ENCODE assay signal across 8 cellular contexts in the genomic region with DNA sequence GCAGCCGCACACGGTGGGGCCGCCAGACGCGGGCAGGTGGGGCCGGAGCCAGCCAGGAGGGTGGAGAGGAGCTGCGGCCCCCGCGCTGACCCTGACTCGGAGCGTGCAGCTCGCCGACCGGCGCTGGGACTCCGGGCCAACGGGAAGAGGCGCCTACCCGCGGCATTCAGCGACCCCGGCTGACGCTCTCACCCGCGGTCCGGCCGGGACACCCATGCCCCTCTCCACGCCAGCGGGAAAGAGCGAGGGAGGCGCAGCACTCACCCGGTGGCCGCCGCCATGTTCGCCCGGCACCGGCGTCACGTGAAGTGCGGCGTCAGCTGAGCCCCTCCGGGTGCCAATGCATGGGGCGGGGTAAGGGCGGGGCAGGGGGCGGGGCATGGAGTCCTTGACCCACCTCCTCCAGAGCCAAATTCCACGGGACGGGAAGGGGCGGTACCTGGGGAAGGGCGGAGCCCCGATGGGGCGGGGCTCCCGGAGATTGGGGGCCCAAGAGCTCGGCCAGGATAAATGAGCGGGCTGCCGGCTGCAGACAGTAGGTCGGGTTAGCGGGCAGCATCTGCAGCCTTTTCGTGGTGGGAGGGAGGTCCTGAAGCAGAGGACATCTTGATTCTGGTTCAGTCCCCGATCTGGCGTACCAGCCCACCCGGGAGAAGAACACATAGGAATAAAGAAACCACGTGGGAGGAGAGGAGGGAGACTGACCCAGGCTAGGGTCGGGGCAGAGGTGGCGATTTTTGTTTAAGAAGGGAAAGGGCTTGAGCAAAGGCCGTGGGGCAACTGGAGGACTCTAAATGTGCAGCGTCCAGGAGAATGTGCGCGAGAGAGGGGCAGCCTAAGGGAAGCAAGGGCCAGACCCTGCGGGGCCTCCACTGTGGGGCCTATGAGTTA. TPM values are rescaled to one million over a fixed set of nuclear protein-coding genes. Genes with fewer than 3 reads are reported as not detected.
DNase-seq lines count a peak whose midpoint lies in the region; ATAC-seq and TF ChIP-seq lines count a peak whose summit lies in the region.

Gene PEPD (minus strand): TSS at position 312 of the 891 bp plus-strand sequence. CDS start 31 bp downstream, at position 281.

- ATAC-seq in GM19035 (IDR thresholded peaks at IDR 0.05; ENCODE audit: unreplicated experiment) (peak; percentile 88), HG03354 (IDR thresholded peaks at IDR 0.05; ENCODE audit: poor library complexity, severe bottlenecking, unreplicated experiment) (peak; percentile 89)

- H3K27ac ChIP-seq in colonic mucosa = no peak within 1 kb of the TSS

- DNase-seq in AG10803 (ENCODE audit: low read depth) (peak; percentile 84), NCI-H510A (lab: John Stamatoyannopoulos, UW) (peak; percentile 51), colonic mucosa (peak; percentile 92), left kidney (ENCODE audit: low read depth, low spot score) (peak; percentile 96)
- peak; percentile 89 for DNase-seq in activated CD4-positive, alpha-beta T cell treated with anti-CD3 and anti-CD28 coated beads for 48 hours
- peak; percentile 86 for DNase-seq in stimulated activated CD4-positive, alpha-beta T cell treated with anti-CD3 and anti-CD28 coated beads, Interleukin-1b, Interleukin-23, amount 100 ng/mL, for 48 hours

- H3K36me3 ChIP-seq in colonic mucosa = no peaks in the 10 kb centered on the region

- H3K4me1 ChIP-seq in colonic mucosa = peaks cover 5% of the 10 kb centered on the region

- TF ChIP-seq CTCF in AG10803 (conservative IDR thresholded peaks at IDR 0.05; ENCODE audit: low read length) (no peak), colonic mucosa (IDR thresholded peaks at IDR 0.05) (no peak)

- H3K9ac ChIP-seq in colonic mucosa (ENCODE audit: low read depth in 2 of 2, low read length in 2 of 2) = peak within 1 kb of the TSS; percentile 67 to 93

- intact Hi-C loops in colonic mucosa (cut with DNase I) = no loop called here

- no peaks in the 10 kb centered on the region for H3K9me3 ChIP-seq in colonic mucosa

- no peaks in the 10 kb centered on the region for H3K27me3 ChIP-seq in colonic mucosa

- H3K4me3 ChIP-seq in AG10803 (ENCODE audit: low read length) (peak within 1 kb of the TSS; percentile 59), colonic mucosa (peak within 1 kb of the TSS; percentile 97)

RNA-seq across cellular contexts. Expression of gene PEPD, which starts in this region (rescaled TPM):
- total RNA-seq in colonic mucosa = 10 to 100 TPM; 47.9 to 71.4 TPM
